In genomic region chr7:48875300-48875916, GRCh38 we compare ENCODE assay signal across 8 cellular contexts. TPM values are rescaled to one million over a fixed set of nuclear protein-coding genes. Genes with fewer than 3 reads are reported as not detected.
DNase-seq lines count a peak whose midpoint lies in the region; ATAC-seq and TF ChIP-seq lines count a peak whose summit lies in the region.

No MANE protein-coding gene starts in this region.

- H2AFZ ChIP-seq in DND-41 (ENCODE audit: low read depth, low read length): no peak overlapping the region

- in situ Hi-C loops in astrocyte of the spinal cord (cut with HindIII; ENCODE audit: low sequenced_read_pairs): no loop called here

- H3K9me3 ChIP-seq in DND-41 (ENCODE audit: insufficient read depth, low read length, severe bottlenecking) (no peaks in the 10 kb centered on the region), liver (ENCODE audit: control insufficient read depth in 4 of 4, low read length in 3 of 4) (no peaks in the 10 kb centered on the region)

- DNase-seq in DND-41: no peak
- DNase-seq in NCI-H1048 (lab: John Stamatoyannopoulos, UW): peak; percentile 13
- peak; percentile 46 for DNase-seq in astrocyte of the spinal cord (ENCODE audit: low read depth, low spot score)

- H3K4me1 ChIP-seq in DND-41 (ENCODE audit: insufficient read depth, low read length) (no peaks in the 10 kb centered on the region), liver (ENCODE audit: control insufficient read depth in 4 of 4, insufficient read depth in 4 of 4, low read length in 3 of 4) (no peaks in the 10 kb centered on the region)

- H3K9ac ChIP-seq in DND-41 (ENCODE audit: low read depth, low read length): no peak overlapping the region
- H3K9ac ChIP-seq in liver (ENCODE audit: low read depth in 1 of 2, low read length in 2 of 2): no peak overlapping the region

- peaks cover 3% of the 10 kb centered on the region for H3K27me3 ChIP-seq in DND-41 (ENCODE audit: insufficient read depth, low read length, poor library complexity)
- peaks cover 0 to 4% (median 0%) of the 10 kb centered on the region in 4 donors for H3K27me3 ChIP-seq in liver (ENCODE audit: control insufficient read depth in 4 of 4, insufficient read depth in 4 of 4, low read length in 3 of 4)

- H3K36me3 ChIP-seq in DND-41 (ENCODE audit: insufficient read depth, low read length) (no peaks in the 10 kb centered on the region), liver (ENCODE audit: control insufficient read depth in 4 of 4, insufficient read depth in 3 of 4, low read depth in 1 of 4, low read length in 3 of 4) (no peaks in the 10 kb centered on the region)

- 33% methylated on average over 12 of the region's 12 CpGs for WGBS in liver

- H3K4me3 ChIP-seq in DND-41 (ENCODE audit: low read depth in 1 of 2, low read length in 2 of 2) (no peak overlapping the region), astrocyte of the spinal cord (ENCODE audit: low read depth, low read length) (no peak overlapping the region), liver (ENCODE audit: low read depth in 1 of 3, low read length in 3 of 3) (no peak overlapping the region)

- H3K4me2 ChIP-seq in DND-41 (ENCODE audit: insufficient read depth, low read length): no peak overlapping the region

- H3K27ac ChIP-seq in DND-41 (ENCODE audit: low read length) (no peak overlapping the region), liver (ENCODE audit: low read depth in 1 of 2, low read length in 2 of 2) (no peak overlapping the region)

- no peaks in the 10 kb centered on the region for H3K79me2 ChIP-seq in DND-41 (ENCODE audit: insufficient read depth, low read length)

- peak; percentile 61 to 69 for TF ChIP-seq RAD21 in liver (IDR thresholded peaks at IDR 0.05)

- TF ChIP-seq CTCF in DND-41 (IDR thresholded peaks at IDR 0.05; ENCODE audit: borderline replicate concordance, extremely low read depth, low read length, poor library complexity, severe bottlenecking) (peak; percentile 28), astrocyte of the spinal cord (IDR thresholded peaks at IDR 0.05; ENCODE audit: low read depth, low read length) (peak; percentile 67), liver (IDR thresholded peaks at IDR 0.05; ENCODE audit: low read depth, low read length, missing input control) (peak; percentile 29)

- ATAC-seq in DND-41 (ENCODE audit: insufficient read depth, low read depth): no peak
- ATAC-seq in GM18498 (IDR thresholded peaks at IDR 0.05; ENCODE audit: unreplicated experiment): no peak
- ATAC-seq in GM18858 (IDR thresholded peaks at IDR 0.05; ENCODE audit: unreplicated experiment): no peak
- no peak for ATAC-seq in HG02588 (IDR thresholded peaks at IDR 0.05; ENCODE audit: unreplicated experiment)
- ATAC-seq in GM19397 (IDR thresholded peaks at IDR 0.05; ENCODE audit: unreplicated experiment): no peak

- H4K20me1 ChIP-seq in DND-41 (ENCODE audit: insufficient read depth, low read length): no peaks in the 10 kb centered on the region

TF ChIP-seq in liver, 16 proteins besides CTCF, POLR2A, EP300 and RAD21:
- TF ChIP-seq FOXA2 (IDR thresholded peaks at IDR 0.05): no peak

RNA-seq across cellular contexts. Expression of gene CDC14C, which starts 48.9 kb away (rescaled TPM):
- total RNA-seq in liver: not detected
- under 1 TPM in 1 of 2 donors, not detected in 1; 0.02 TPM for polyA plus RNA-seq in liver
